5 cellular contexts compared by ENCODE assay signal in genomic region chr10:21801609-21802008, GRCh38.
"Had no signal": no experiment of that assay in that cellular context is flagged by ENCODE, and none has a peak within 500 bp of the region (broad histone marks: within the 10 kb centered on the region; RNA-seq: fewer than 3 reads in every experiment).

No MANE protein-coding gene starts in this region.

- DNase-seq: GDM1, GF-D8 had no signal

- FAIRE-seq: GM12891, GM12892, GM18507 had no signal
